In genomic region chr14:102592969-102593840, GRCh38 we compare ENCODE assay signal across 8 cellular contexts. TPM values are rescaled to one million over a fixed set of nuclear protein-coding genes. Genes with fewer than 3 reads are reported as not detected.
A peak's percentile ranks its signal among the peaks of the same experiment; 100 is the strongest.
DNase-seq lines count a peak whose midpoint lies in the region; ATAC-seq and TF ChIP-seq lines count a peak whose summit lies in the region.

No MANE protein-coding gene starts in this region.

- H3K4me1 ChIP-seq in Caco-2, result peaks cover 29% of the 10 kb centered on the region
- H3K4me1 ChIP-seq in liver (ENCODE audit: control insufficient read depth in 4 of 4, insufficient read depth in 4 of 4, low read length in 3 of 4), result peaks cover 4 to 13% (median 10%) of the 10 kb centered on the region in 4 donors

- POLR2A ChIA-PET in Caco-2 (lab: Charles Lee), result interaction anchor here (1.0 to 1.4 kb wide), 2 partner anchors 69 to 71 kb away, joined by 3 to 5 read pairs; no protein-coding TSS in a partner anchor

- intact Hi-C loops in Caco-2 (cut with micrococcal nuclease; ENCODE audit: unreplicated experiment), result loop anchor here (5.0 kb wide), 2 partner anchors 99 to 184 kb away; partner anchors contain the start of gene TRAF3

- H3K9ac ChIP-seq in liver (ENCODE audit: low read depth in 1 of 2, low read length in 2 of 2), result peak overlapping the region; percentile 71 to 77

- H3K27me3 ChIP-seq in Caco-2 (replicated peaks; ENCODE audit: control insufficient read depth, insufficient read depth, low read length) (no peaks in the 10 kb centered on the region), liver (ENCODE audit: control insufficient read depth in 4 of 4, insufficient read depth in 4 of 4, low read length in 3 of 4) (no peaks in the 10 kb centered on the region)

- peak overlapping the region; percentile 28 for H3K27ac Mint-ChIP-seq in Caco-2 (ENCODE audit: unreplicated experiment)

- H3K9me3 Mint-ChIP-seq in Caco-2 (ENCODE audit: unreplicated experiment), result no peaks in the 10 kb centered on the region

- peaks cover 18% of the 10 kb centered on the region for H3K4me1 Mint-ChIP-seq in Caco-2 (ENCODE audit: low read depth, unreplicated experiment)

- TF ChIP-seq CTCF in Caco-2 (IDR thresholded peaks at IDR 0.05; ENCODE audit: insufficient read depth in 1 of 2, low read depth in 1 of 2, low read length in 1 of 2, severe bottlenecking in 1 of 2, unreplicated experiment in 1 of 2) (peak in 1 of 2 experiments; percentile 26), liver (IDR thresholded peaks at IDR 0.05; ENCODE audit: low read depth, low read length, missing input control) (peak; percentile 38)

- H3K27me3 Mint-ChIP-seq in Caco-2 (ENCODE audit: insufficient read depth, unreplicated experiment), result no peaks in the 10 kb centered on the region

- no TSS peak for BruUV-seq in Caco-2 (replicated peaks; lab: Mats Ljungman, UMichigan)

- peak; percentile 11 for ATAC-seq in GM21390 (IDR thresholded peaks at IDR 0.05; ENCODE audit: unreplicated experiment)

- WGBS in liver, result under 1% methylated on average over 95 of the region's 95 CpGs

- H3K9me3 ChIP-seq in Caco-2 (no peaks in the 10 kb centered on the region), liver (ENCODE audit: control insufficient read depth in 4 of 4, low read length in 3 of 4) (no peaks in the 10 kb centered on the region)

- peak overlapping the region; percentile 99 for H3K4me3 ChIP-seq in Caco-2 (ENCODE audit: low read depth, low read length)
- peak overlapping the region; percentile 67 to 99 (median 69) for H3K4me3 ChIP-seq in liver (ENCODE audit: low read depth in 1 of 3, low read length in 3 of 3)

- CTCF ChIA-PET in Caco-2 (lab: Charles Lee), result interaction anchor here (2.4 kb wide), 1 partner anchor 69 kb away, joined by 9 read pairs; no protein-coding TSS in a partner anchor

- H3K27ac ChIP-seq in cingulate gyrus (ENCODE audit: low read depth, low read length) (peak overlapping the region; percentile 54), liver (ENCODE audit: low read depth in 1 of 2, low read length in 2 of 2) (peak overlapping the region; percentile 59 to 84)

- TF ChIP-seq RAD21 in liver (IDR thresholded peaks at IDR 0.05), result no peak

- in situ Hi-C loops in KBM-7 (cut with MboI; ENCODE audit: low pct_unique_long_range_greater_than_20kb, low sequenced_read_pairs), result no loop called here

- H3K36me3 ChIP-seq in Caco-2 (ENCODE audit: control insufficient read depth, insufficient read depth, low read length), result no peaks in the 10 kb centered on the region
- H3K36me3 ChIP-seq in liver (ENCODE audit: control insufficient read depth in 4 of 4, insufficient read depth in 3 of 4, low read depth in 1 of 4, low read length in 3 of 4), result no peaks in the 10 kb centered on the region

- DNase-seq in Caco-2 (peak; percentile 50 to 57), KBM-7 (peak; percentile 47), COLO829 (ENCODE audit: low spot score) (no peak)
- peak; percentile 48 for DNase-seq in activated CD4-positive, alpha-beta T cell treated with anti-CD3 and anti-CD28 coated beads for 1 hour
- peak; percentile 47 to 52 for DNase-seq in stimulated activated CD4-positive, alpha-beta T cell treated with anti-CD3 and anti-CD28 coated beads, Interleukin-4, amount 100 ng/mL, for 4 hours

- H3K4me3 Mint-ChIP-seq in Caco-2 (ENCODE audit: unreplicated experiment), result peak overlapping the region; percentile 79

- H3K36me3 Mint-ChIP-seq in Caco-2 (ENCODE audit: insufficient read depth, unreplicated experiment), result peaks cover 12% of the 10 kb centered on the region

TF ChIP-seq in liver, 16 proteins besides CTCF, POLR2A, EP300 and RAD21:
- TF ChIP-seq FOXA2 (IDR thresholded peaks at IDR 0.05), result no peak
- no peak for TF ChIP-seq HNF4G (IDR thresholded peaks at IDR 0.05)
- TF ChIP-seq EGR1 (IDR thresholded peaks at IDR 0.05; ENCODE audit: low read depth in 2 of 2), result no peak
- no peak for TF ChIP-seq JUND (IDR thresholded peaks at IDR 0.05)
- TF ChIP-seq SP1 (IDR thresholded peaks at IDR 0.05), result no peak
- TF ChIP-seq MAX (IDR thresholded peaks at IDR 0.05), result no peak
- TF ChIP-seq FOXA1 (IDR thresholded peaks at IDR 0.05), result no peak
- no peak for TF ChIP-seq ATF3 (IDR thresholded peaks at IDR 0.05)
- TF ChIP-seq, protein P1, sequence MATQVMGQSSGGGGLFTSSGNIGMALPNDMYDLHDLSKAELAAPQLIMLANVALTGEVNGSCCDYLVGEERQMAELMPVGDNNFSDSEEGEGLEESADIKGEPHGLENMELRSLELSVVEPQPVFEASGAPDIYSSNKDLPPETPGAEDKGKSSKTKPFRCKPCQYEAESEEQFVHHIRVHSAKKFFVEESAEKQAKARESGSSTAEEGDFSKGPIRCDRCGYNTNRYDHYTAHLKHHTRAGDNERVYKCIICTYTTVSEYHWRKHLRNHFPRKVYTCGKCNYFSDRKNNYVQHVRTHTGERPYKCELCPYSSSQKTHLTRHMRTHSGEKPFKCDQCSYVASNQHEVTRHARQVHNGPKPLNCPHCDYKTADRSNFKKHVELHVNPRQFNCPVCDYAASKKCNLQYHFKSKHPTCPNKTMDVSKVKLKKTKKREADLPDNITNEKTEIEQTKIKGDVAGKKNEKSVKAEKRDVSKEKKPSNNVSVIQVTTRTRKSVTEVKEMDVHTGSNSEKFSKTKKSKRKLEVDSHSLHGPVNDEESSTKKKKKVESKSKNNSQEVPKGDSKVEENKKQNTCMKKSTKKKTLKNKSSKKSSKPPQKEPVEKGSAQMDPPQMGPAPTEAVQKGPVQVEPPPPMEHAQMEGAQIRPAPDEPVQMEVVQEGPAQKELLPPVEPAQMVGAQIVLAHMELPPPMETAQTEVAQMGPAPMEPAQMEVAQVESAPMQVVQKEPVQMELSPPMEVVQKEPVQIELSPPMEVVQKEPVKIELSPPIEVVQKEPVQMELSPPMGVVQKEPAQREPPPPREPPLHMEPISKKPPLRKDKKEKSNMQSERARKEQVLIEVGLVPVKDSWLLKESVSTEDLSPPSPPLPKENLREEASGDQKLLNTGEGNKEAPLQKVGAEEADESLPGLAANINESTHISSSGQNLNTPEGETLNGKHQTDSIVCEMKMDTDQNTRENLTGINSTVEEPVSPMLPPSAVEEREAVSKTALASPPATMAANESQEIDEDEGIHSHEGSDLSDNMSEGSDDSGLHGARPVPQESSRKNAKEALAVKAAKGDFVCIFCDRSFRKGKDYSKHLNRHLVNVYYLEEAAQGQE (IDR thresholded peaks at IDR 0.05), result no peak

RNA-seq across cellular contexts. Expression of gene RCOR1, which starts 0.8 kb away (rescaled TPM):
- total RNA-seq in Caco-2 (2022), result 31.0 and 33.6 TPM in 2 replicates
- total RNA-seq in liver, result 10 to 100 TPM in 1 of 2 donors, 1 to 10 TPM in 1; 6.9 to 17.0 TPM
- polyA plus RNA-seq in liver, result 1 to 10 TPM; 4.2 to 4.6 TPM
